ENCODE assay signal across 8 cellular contexts in the genomic region with DNA sequence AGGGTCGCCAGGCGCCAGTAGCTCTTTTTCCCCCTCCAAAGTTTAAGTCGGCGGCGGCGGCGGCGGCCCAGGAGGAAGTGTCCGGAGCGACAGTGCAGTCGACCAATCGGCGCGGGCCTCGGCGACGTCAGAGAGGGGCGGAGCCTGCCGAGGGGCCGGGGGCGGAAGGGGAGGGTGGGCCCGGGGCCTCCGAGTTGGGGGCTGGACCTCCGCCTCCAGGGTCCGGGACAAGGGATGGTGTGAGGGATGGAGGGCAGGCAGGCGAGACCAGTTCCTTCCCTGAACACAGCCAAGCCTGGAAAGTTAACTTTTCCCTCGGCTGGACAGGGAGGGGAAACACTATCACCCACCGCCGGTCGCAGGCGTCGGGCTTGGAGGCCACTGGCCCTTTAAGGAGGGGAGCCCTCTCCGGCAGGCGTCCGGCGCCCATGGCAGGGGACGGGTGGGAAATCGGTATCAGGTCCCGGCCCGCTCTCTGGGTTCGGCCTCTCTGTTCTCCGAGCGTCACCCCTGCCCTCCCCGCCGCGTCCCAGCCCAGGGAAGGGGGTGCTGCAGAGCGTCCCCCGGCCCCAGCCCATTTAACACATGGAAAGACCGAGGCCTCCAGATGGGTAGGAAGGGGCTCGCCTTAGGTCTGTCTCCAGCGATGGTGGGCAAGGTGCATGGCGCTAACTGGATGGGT. TPM values are rescaled to one million over a fixed set of nuclear protein-coding genes. Genes with fewer than 3 reads are reported as not detected.
DNase-seq lines count a peak whose midpoint lies in the region; ATAC-seq and TF ChIP-seq lines count a peak whose summit lies in the region.

TSS of gene PRKD2 (minus strand) at position 81 of the 682 bp plus-strand sequence. CDS start 744 bp downstream, outside the sequence.

- intact Hi-C loops in MCF 10A (cut with micrococcal nuclease): no loop called here

- H3K4me1 ChIP-seq in skeletal muscle satellite cell (ENCODE audit: control insufficient read depth, insufficient read depth, low read length): peaks cover 19% of the 10 kb centered on the region

- peaks cover 26% of the 10 kb centered on the region for H3K36me3 Mint-ChIP-seq in MCF 10A (ENCODE audit: insufficient read depth, unreplicated experiment)

- H3K27me3 Mint-ChIP-seq in MCF 10A (ENCODE audit: insufficient read depth, unreplicated experiment): no peaks in the 10 kb centered on the region

- TF ChIP-seq CTCF in WERI-Rb-1 (IDR thresholded peaks at IDR 0.05; ENCODE audit: low read depth, low read length) (no peak), MCF 10A (IDR thresholded peaks at IDR 0.05; ENCODE audit: unreplicated experiment) (no peak)

- peak within 1 kb of the TSS; percentile 44 for H3K27ac ChIP-seq in WERI-Rb-1

- peak within 1 kb of the TSS; percentile 99 for H3K27ac Mint-ChIP-seq in MCF 10A (ENCODE audit: low read depth, unreplicated experiment)

- peak within 1 kb of the TSS; percentile 100 for H3K4me2 ChIP-seq in skeletal muscle satellite cell (ENCODE audit: low read length)

- H3K36me3 ChIP-seq in H7 (replicated peaks; ENCODE audit: control insufficient read depth, insufficient read depth, low read length) (peaks cover 15% of the 10 kb centered on the region), WERI-Rb-1 (peaks cover 32% of the 10 kb centered on the region), skeletal muscle satellite cell (ENCODE audit: insufficient read depth, low read length) (peaks cover 32% of the 10 kb centered on the region)

- CTCF ChIA-PET in MCF 10A (lab: Yijun Ruan, JAX): interaction anchor here (1.1 kb wide), 1 partner anchor 103 kb away, joined by 3 read pairs; no protein-coding TSS in a partner anchor

- POLR2A ChIA-PET in MCF 10A (lab: Yijun Ruan, JAX): interaction anchor here (1.3 to 5.0 kb wide), 2 partner anchors 70 to 116 kb away, joined by 3 to 40 read pairs; partner anchors contain the start of gene CALM3

- H3K4me3 ChIP-seq in H7 (ENCODE audit: insufficient read depth, low read depth, low read length): peak within 1 kb of the TSS; percentile 77
- peak within 1 kb of the TSS; percentile 79 for H3K4me3 ChIP-seq in WERI-Rb-1 (ENCODE audit: low read depth, low read length)
- peak within 1 kb of the TSS; percentile 94 for H3K4me3 ChIP-seq in iPS-18c (ENCODE audit: insufficient read depth, low read depth, low read length)
- H3K4me3 ChIP-seq in skeletal muscle satellite cell (ENCODE audit: low read length): peak within 1 kb of the TSS; percentile 92

- peak; percentile 39 for DNase-seq in DMS53 treated with DMSO at 0.1 percent for 48 hours (lab: John Stamatoyannopoulos, UW; ENCODE audit: unreplicated experiment)
- peak; percentile 100 for DNase-seq in H7
- DNase-seq in NCI-H2107 treated with DMSO at 0.1 percent for 48 hours (lab: John Stamatoyannopoulos, UW; ENCODE audit: unreplicated experiment): peak; percentile 22
- DNase-seq in WERI-Rb-1: peak; percentile 87
- DNase-seq in MCF 10A (ENCODE audit: unreplicated experiment): peak; percentile 76

- H3K9ac ChIP-seq in skeletal muscle satellite cell (ENCODE audit: low read depth, low read length): peak within 1 kb of the TSS; percentile 94

- H3K27me3 ChIP-seq in H7 (ENCODE audit: control insufficient read depth, insufficient read depth, low read length) (no peaks in the 10 kb centered on the region), WERI-Rb-1 (ENCODE audit: insufficient read depth, low read depth, severe bottlenecking) (no peaks in the 10 kb centered on the region), skeletal muscle satellite cell (ENCODE audit: control insufficient read depth, insufficient read depth, low read length) (no peaks in the 10 kb centered on the region)

- no peak for ATAC-seq in HG02973 (IDR thresholded peaks at IDR 0.05; ENCODE audit: unreplicated experiment)

- no peaks in the 10 kb centered on the region for H3K9me3 Mint-ChIP-seq in MCF 10A (ENCODE audit: unreplicated experiment)

- H3K4me1 Mint-ChIP-seq in MCF 10A (ENCODE audit: insufficient read depth, unreplicated experiment): no peaks in the 10 kb centered on the region

- H3K9me3 ChIP-seq in WERI-Rb-1 (ENCODE audit: severe bottlenecking) (no peaks in the 10 kb centered on the region), iPS-18c (ENCODE audit: control insufficient read depth, insufficient read depth, low read length) (no peaks in the 10 kb centered on the region), skeletal muscle satellite cell (replicated peaks; ENCODE audit: low read length) (no peaks in the 10 kb centered on the region)

- no TSS peak for BruUV-seq in MCF 10A (replicated peaks; lab: Mats Ljungman, UMichigan)

- peak within 1 kb of the TSS; percentile 97 for H3K4me3 Mint-ChIP-seq in MCF 10A (ENCODE audit: unreplicated experiment)

RNA-seq across cellular contexts. Expression of gene PRKD2, which starts in this region (rescaled TPM):
- 29.4 and 29.5 TPM in 2 replicates for total RNA-seq in H7 (2014; rRNA removed; shearing (Covaris generic))
- 30.4 and 35.9 TPM in 2 replicates for total RNA-seq in MCF 10A (2022)
- total RNA-seq in skeletal muscle satellite cell (2012; rRNA removed): 7.1 and 7.6 TPM in 2 replicates

Comparison
In these comparisons a context has a peak if more than half of its experiments do, and no peak if none do; other contexts are left out.
1. DNase-seq: peak in every context shown above with its lines; median percentile 100 in H7; 87 in WERI-Rb-1; 76 in MCF 10A; 39 in DMS53 treated with DMSO at 0.1 percent for 48 hours; 22 in NCI-H2107 treated with DMSO at 0.1 percent for 48 hours.